In the genomic region with DNA sequence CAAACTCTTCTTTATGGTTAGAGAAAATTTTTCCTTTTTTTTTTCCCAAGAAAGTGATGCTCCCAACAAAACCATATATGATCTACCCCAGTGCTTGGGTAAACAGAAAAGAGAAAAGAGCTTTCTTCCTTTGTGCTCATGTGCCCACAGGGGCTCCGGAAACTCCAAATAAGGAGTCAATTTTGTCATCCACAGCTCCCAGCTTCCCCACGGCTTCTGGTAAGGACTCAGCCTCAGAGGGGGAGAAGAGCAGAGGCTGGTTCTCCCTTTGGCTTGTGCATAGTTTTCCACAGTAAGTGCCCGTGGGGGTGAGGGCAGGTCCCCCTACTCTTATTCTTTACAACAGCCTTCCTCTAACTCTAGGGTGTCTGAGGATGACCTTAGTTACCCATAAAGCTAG, we compare ENCODE assay signal across 19 cellular contexts. TPM values are rescaled to one million over a fixed set of nuclear protein-coding genes. Genes with fewer than 3 reads are reported as not detected.
DNase-seq lines count a peak whose midpoint lies in the region; ATAC-seq lines count a peak whose summit lies in the region.
"Had no signal": no experiment of that assay in that cellular context is flagged by ENCODE, and none has a peak within 500 bp of the region (broad histone marks: within the 10 kb centered on the region; RNA-seq: fewer than 3 reads in every experiment).

No MANE protein-coding gene starts in this region.

- peak; percentile 55 for DNase-seq in Daoy (ENCODE audit: low read depth)
- DNase-seq in H7: peak; percentile 71
- DNase-seq in NCI-H748 treated with DMSO at 0.1 percent for 48 hours (lab: John Stamatoyannopoulos, UW): peak; percentile 51
- DNase-seq in medulla oblongata (ENCODE audit: extremely low spot score): no peak
- DNase-seq in NCI-H526 treated with DMSO at 0.1 percent for 48 hours (lab: John Stamatoyannopoulos, UW): no peak
- no peak for DNase-seq in midbrain (lab: John Stamatoyannopoulos, UW)
- DNase-seq: amniotic stem cell, Caco-2, cerebellar nuclear complex, gastrocnemius medialis, immature natural killer cell, Karpas-422, mesenchymal stem cell, NCI-H2081 treated with DMSO at 0.1 percent for 48 hours had no signal

- no peak overlapping the region for H3K4me3 ChIP-seq in H7 (ENCODE audit: insufficient read depth, low read depth, low read length)
- no peak overlapping the region for H3K4me3 ChIP-seq in iPS-18a (ENCODE audit: low read length)
- H3K4me3 ChIP-seq: gastrocnemius medialis, right atrium auricular region had no signal

- no peaks in the 10 kb centered on the region for H3K9me3 ChIP-seq in iPS-18a (ENCODE audit: control insufficient read depth, low read depth, low read length)
- H3K9me3 ChIP-seq: Caco-2, gastrocnemius medialis, neutrophil, right atrium auricular region had no signal

- no peaks in the 10 kb centered on the region for H3K27me3 ChIP-seq in H7 (ENCODE audit: control insufficient read depth, insufficient read depth, low read length)
- H3K27me3 ChIP-seq in iPS-18a (ENCODE audit: control insufficient read depth, insufficient read depth, low read length): no peaks in the 10 kb centered on the region
- H3K27me3 ChIP-seq: gastrocnemius medialis, neutrophil, right atrium auricular region had no signal

- ATAC-seq in GM19397 (IDR thresholded peaks at IDR 0.05; ENCODE audit: unreplicated experiment): no peak
- ATAC-seq: activated T-helper 17 cell treated with anti-CD3 and anti-CD28 coated beads, Interleukin-2, amount 50 U/mL, for 72 hours; gastrocnemius medialis had no signal

- peak overlapping the region; percentile 40 for H3K27ac ChIP-seq in iPS-18a (ENCODE audit: low read length)
- H3K27ac ChIP-seq: gastrocnemius medialis, neutrophil, right atrium auricular region had no signal

- H3K36me3 ChIP-seq in H7 (replicated peaks; ENCODE audit: control insufficient read depth, insufficient read depth, low read length) (no peaks in the 10 kb centered on the region), iPS-18a (ENCODE audit: control insufficient read depth, low read depth, low read length) (no peaks in the 10 kb centered on the region)
- H3K36me3 ChIP-seq: gastrocnemius medialis, neutrophil, right atrium auricular region had no signal

- H3K4me1 ChIP-seq in iPS-18a (ENCODE audit: control insufficient read depth, low read depth, low read length): peaks cover 16% of the 10 kb centered on the region
- H3K4me1 ChIP-seq: Caco-2, gastrocnemius medialis, right atrium auricular region had no signal

- H3K9ac ChIP-seq in iPS-18a (ENCODE audit: low read length): peak overlapping the region; percentile 30

RNA-seq across cellular contexts. Expression of a gene that starts 13.3 kb away (rescaled TPM):
- not detected in 2 replicates for total RNA-seq in Daoy (2014; rRNA removed; shearing (Covaris generic))
- 0.87 and 1.4 TPM in 2 replicates for total RNA-seq in H7 (2014; rRNA removed; shearing (Covaris generic))
- total RNA-seq: Caco-2 had no signal

Comparison
In these comparisons a context has a peak if more than half of its experiments do, and no peak if none do; other contexts are left out.
1. DNase-seq: peak in Daoy (single experiment), H7 (single experiment) and NCI-H748 treated with DMSO at 0.1 percent for 48 hours (single experiment); none in medulla oblongata (single experiment), NCI-H526 treated with DMSO at 0.1 percent for 48 hours (single experiment) and midbrain (single experiment).